In the genomic region with DNA sequence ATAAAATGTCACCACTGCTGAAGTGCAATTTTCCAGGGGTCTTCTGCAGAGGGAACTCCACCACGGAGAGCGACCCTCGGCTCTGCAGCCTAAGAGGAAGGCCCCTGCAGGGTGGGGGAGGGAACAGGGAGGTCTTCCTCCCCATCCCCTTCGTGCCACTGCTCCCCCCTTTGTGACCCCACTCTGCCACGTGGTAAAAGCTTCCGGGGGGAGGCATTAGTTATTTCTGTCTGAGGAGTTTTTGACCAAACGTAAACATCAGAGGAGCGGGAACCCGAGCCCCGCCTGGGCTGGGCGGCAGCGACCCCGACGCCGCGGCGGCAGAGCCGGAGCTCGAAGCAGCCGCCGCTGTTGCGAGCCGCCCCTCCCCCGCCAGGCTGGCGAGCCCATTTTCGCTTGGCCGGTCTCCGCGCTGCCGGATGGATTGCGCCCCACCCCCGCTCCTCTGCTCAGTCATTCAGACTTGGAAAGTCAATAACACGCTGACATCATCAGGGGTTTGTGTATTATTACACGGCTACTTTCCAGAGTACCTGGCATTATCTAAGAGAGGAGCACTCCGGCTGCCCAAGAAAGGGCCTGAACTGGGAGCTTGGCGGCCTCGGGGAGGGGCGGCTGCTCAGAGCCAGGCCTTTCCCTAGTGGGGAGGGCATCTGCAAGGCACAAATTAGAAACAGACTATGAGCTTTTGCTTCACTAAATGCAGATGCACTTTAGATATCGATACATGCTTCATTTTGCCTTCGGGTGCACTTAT, we compare ENCODE assay signal across 1 cellular context.
TF ChIP-seq lines count a peak whose summit lies in the region.

No MANE protein-coding gene starts in this region.

TF ChIP-seq in GM12878, 131 proteins besides CTCF, POLR2A, EP300 and RAD21 (continued from another document):
- TF ChIP-seq RFX5 (IDR thresholded peaks at IDR 0.05; ENCODE audit: low read depth, low read length) (peak; percentile 16; the same call in 1 of the 2 replicates), CHD2 (IDR thresholded peaks at IDR 0.05; ENCODE audit: borderline replicate concordance, low read depth, low read length) (peak; percentile 97), MXI1 (IDR thresholded peaks at IDR 0.05; ENCODE audit: low read depth, low read length) (no peak), JUNB (IDR thresholded peaks at IDR 0.05) (peak; percentile 71), SUPT20H (IDR thresholded peaks at IDR 0.05; ENCODE audit: borderline replicate concordance, control insufficient read depth, low read depth, low read length) (no peak), TBL1XR1 (IDR thresholded peaks at IDR 0.05; ENCODE audit: low read depth, low read length) (peak; percentile 99), IKZF2 (IDR thresholded peaks at IDR 0.05) (peak; percentile 63 to 85), ASH2L (IDR thresholded peaks at IDR 0.05; ENCODE audit: borderline replicate concordance, low read depth) (0 out of 2 replicates have a peak, but pooled peaks have one; percentile 54), DPF2 (IDR thresholded peaks at IDR 0.05) (peak; percentile 93), RBBP5 (conservative IDR thresholded peaks at IDR 0.05) (no peak), CREM (IDR thresholded peaks at IDR 0.05; ENCODE audit: low read depth) (peak; percentile 89), HDAC6 (IDR thresholded peaks at IDR 0.05; ENCODE audit: unreplicated experiment) (no peak), MTA2 (IDR thresholded peaks at IDR 0.05; ENCODE audit: low read depth) (no peak), ZZZ3 (IDR thresholded peaks at IDR 0.05; ENCODE audit: control insufficient read depth, insufficient read length, low read depth) (no peak), STAT3 (IDR thresholded peaks at IDR 0.05; ENCODE audit: low read depth, low read length) (no peak), SIX5 (IDR thresholded peaks at IDR 0.05; ENCODE audit: low read depth, low read length, severe bottlenecking) (no peak), MTA3 (IDR thresholded peaks at IDR 0.05; ENCODE audit: borderline replicate concordance, low read length) (peak; percentile 93)
- TF ChIP-seq, protein P1, sequence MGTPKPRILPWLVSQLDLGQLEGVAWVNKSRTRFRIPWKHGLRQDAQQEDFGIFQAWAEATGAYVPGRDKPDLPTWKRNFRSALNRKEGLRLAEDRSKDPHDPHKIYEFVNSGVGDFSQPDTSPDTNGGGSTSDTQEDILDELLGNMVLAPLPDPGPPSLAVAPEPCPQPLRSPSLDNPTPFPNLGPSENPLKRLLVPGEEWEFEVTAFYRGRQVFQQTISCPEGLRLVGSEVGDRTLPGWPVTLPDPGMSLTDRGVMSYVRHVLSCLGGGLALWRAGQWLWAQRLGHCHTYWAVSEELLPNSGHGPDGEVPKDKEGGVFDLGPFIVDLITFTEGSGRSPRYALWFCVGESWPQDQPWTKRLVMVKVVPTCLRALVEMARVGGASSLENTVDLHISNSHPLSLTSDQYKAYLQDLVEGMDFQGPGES (IDR thresholded peaks at IDR 0.05): no peak
- TF ChIP-seq, protein P2, sequence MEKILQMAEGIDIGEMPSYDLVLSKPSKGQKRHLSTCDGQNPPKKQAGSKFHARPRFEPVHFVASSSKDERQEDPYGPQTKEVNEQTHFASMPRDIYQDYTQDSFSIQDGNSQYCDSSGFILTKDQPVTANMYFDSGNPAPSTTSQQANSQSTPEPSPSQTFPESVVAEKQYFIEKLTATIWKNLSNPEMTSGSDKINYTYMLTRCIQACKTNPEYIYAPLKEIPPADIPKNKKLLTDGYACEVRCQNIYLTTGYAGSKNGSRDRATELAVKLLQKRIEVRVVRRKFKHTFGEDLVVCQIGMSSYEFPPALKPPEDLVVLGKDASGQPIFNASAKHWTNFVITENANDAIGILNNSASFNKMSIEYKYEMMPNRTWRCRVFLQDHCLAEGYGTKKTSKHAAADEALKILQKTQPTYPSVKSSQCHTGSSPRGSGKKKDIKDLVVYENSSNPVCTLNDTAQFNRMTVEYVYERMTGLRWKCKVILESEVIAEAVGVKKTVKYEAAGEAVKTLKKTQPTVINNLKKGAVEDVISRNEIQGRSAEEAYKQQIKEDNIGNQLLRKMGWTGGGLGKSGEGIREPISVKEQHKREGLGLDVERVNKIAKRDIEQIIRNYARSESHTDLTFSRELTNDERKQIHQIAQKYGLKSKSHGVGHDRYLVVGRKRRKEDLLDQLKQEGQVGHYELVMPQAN (conservative IDR thresholded peaks at IDR 0.05): peak; percentile 57; the same call in 1 of the 2 replicates
- TF ChIP-seq, protein P3, sequence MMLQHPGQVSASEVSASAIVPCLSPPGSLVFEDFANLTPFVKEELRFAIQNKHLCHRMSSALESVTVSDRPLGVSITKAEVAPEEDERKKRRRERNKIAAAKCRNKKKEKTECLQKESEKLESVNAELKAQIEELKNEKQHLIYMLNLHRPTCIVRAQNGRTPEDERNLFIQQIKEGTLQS (IDR thresholded peaks at IDR 0.05; ENCODE audit: borderline replicate concordance, extremely low read depth, low read depth, low read length): no peak
